Comparison of ENCODE assay signal across 17 cellular contexts in genomic region chr2:88818381-88818780, GRCh38.
DNase-seq lines count a peak whose midpoint lies in the region; ATAC-seq and TF ChIP-seq lines count a peak whose summit lies in the region.
"Had no signal": no experiment of that assay in that cellular context is flagged by ENCODE, and none has a peak within 500 bp of the region (broad histone marks: within the 10 kb centered on the region; RNA-seq: fewer than 3 reads in every experiment).

No MANE protein-coding gene starts in this region.

- H3K36me3 ChIP-seq in breast epithelium (no peaks in the 10 kb centered on the region), PC-3 (ENCODE audit: low read depth, low read length) (no peaks in the 10 kb centered on the region)

- H3K4me1 Mint-ChIP-seq in MCF 10A (ENCODE audit: insufficient read depth, unreplicated experiment): peaks cover 5% of the 10 kb centered on the region
- H3K4me1 Mint-ChIP-seq: CD8-positive, alpha-beta memory T cell had no signal

- H3K79me2 ChIP-seq in PC-3 (ENCODE audit: low read length): no peaks in the 10 kb centered on the region

- H4K20me1 ChIP-seq in PC-3 (ENCODE audit: low read length): no peaks in the 10 kb centered on the region

- TF ChIP-seq POLR2A in breast epithelium (IDR thresholded peaks at IDR 0.05): no peak

- H2AFZ ChIP-seq in PC-3 (ENCODE audit: low read length): no peak overlapping the region

- BruUV-seq in MCF 10A (replicated peaks; lab: Mats Ljungman, UMichigan) (no TSS peak), PC-3 (replicated peaks; lab: Mats Ljungman, UMichigan) (no TSS peak)

- H3K27ac ChIP-seq in breast epithelium (no peak overlapping the region), PC-3 (ENCODE audit: low read length) (no peak overlapping the region)
- H3K27ac ChIP-seq: 22Rv1 had no signal

- no peak overlapping the region for H3K4me3 Mint-ChIP-seq in MCF 10A (ENCODE audit: unreplicated experiment)
- H3K4me3 Mint-ChIP-seq: CD8-positive, alpha-beta memory T cell had no signal

- intact Hi-C loops in MCF 10A (cut with micrococcal nuclease): no loop called here
- intact Hi-C loops in breast epithelium (cut with DNase I; ENCODE audit: low total_unique reads): no loop called here
- intact Hi-C loops in PC-3 (cut with micrococcal nuclease): no loop called here

- ATAC-seq in PC-3: no peak; the same call in 1 of the 2 replicates
- ATAC-seq in GM21526 (IDR thresholded peaks at IDR 0.05; ENCODE audit: low FRiP score, unreplicated experiment): no peak
- ATAC-seq: Panc1 had no signal

- no peaks in the 10 kb centered on the region for H3K27me3 Mint-ChIP-seq in MCF 10A (ENCODE audit: insufficient read depth, unreplicated experiment)

- POLR2A ChIA-PET in MCF 10A (lab: Yijun Ruan, JAX) (no interaction called here), PC-3 (lab: Charles Lee; ENCODE audit: unreplicated experiment) (no interaction called here)

- no peaks in the 10 kb centered on the region for H3K9me2 ChIP-seq in PC-3 (replicated peaks; ENCODE audit: low read length)

- TF ChIP-seq CTCF in MCF 10A (IDR thresholded peaks at IDR 0.05; ENCODE audit: unreplicated experiment): no peak
- no peak for TF ChIP-seq CTCF in breast epithelium (IDR thresholded peaks at IDR 0.05)
- no peak for TF ChIP-seq CTCF in PC-3 (conservative IDR thresholded peaks at IDR 0.05; ENCODE audit: low read depth, low read length)

- H3K9me3 ChIP-seq in breast epithelium (peaks cover 16 to 19% of the 10 kb centered on the region in 2 donors), PC-3 (ENCODE audit: low read length) (peaks cover 2% of the 10 kb centered on the region; the same call in 1 of the 2 replicates)

- H3K27ac Mint-ChIP-seq in MCF 10A (ENCODE audit: low read depth, unreplicated experiment): no peak overlapping the region
- H3K27ac Mint-ChIP-seq: CD8-positive, alpha-beta memory T cell had no signal

- H3K9me3 Mint-ChIP-seq in MCF 10A (ENCODE audit: unreplicated experiment): peaks cover 19% of the 10 kb centered on the region

- H3K4me2 ChIP-seq in PC-3 (ENCODE audit: low read length): no peak overlapping the region

- no peaks in the 10 kb centered on the region for H3K36me3 Mint-ChIP-seq in MCF 10A (ENCODE audit: insufficient read depth, unreplicated experiment)

- DNase-seq in MCF 10A (ENCODE audit: unreplicated experiment) (peak; percentile 43), breast epithelium (ENCODE audit: low spot score in 2 of 2) (no peak), PC-3 (peak; percentile 48), dermis microvascular lymphatic vessel endothelial cell (ENCODE audit: low read depth in 2 of 2) (peak; percentile 65 to 76), activated T-cell treated with anti-CD3 and anti-CD28 coated beads for 4 hours (no peak), NCI-H748 (lab: John Stamatoyannopoulos, UW; ENCODE audit: unreplicated experiment) (no peak), AG08395 (ENCODE audit: low spot score) (no peak)
- DNase-seq: CD8-positive, alpha-beta memory T cell; DND-41; KG1; NCI-H1417; NCI-H1930; NCI-H82; SHP77 treated with DMSO at 0.1 percent for 48 hours had no signal

- CTCF ChIA-PET in MCF 10A (lab: Yijun Ruan, JAX) (no interaction called here), PC-3 (lab: Charles Lee) (no interaction called here)

- H3K4me1 ChIP-seq in breast epithelium (no peaks in the 10 kb centered on the region), PC-3 (ENCODE audit: insufficient read depth, low read length) (0 out of 2 replicates have a peak, but pooled peaks cover 3% of the 10 kb centered on the region)

- H3K27me3 ChIP-seq in breast epithelium: no peaks in the 10 kb centered on the region
- H3K27me3 ChIP-seq in PC-3 (ENCODE audit: low read length): peaks cover 29% of the 10 kb centered on the region

- no peak overlapping the region for H3K4me3 ChIP-seq in breast epithelium
- no peak overlapping the region for H3K4me3 ChIP-seq in PC-3 (ENCODE audit: low read length)

- H3F3A ChIP-seq in PC-3 (ENCODE audit: low read length, unreplicated experiment): no peaks in the 10 kb centered on the region

- no peak overlapping the region for H3K9ac ChIP-seq in PC-3 (ENCODE audit: low read length)

Comparison
In these comparisons a context has a peak if more than half of its experiments do, and no peak if none do; other contexts are left out.
1. DNase-seq: peak in MCF 10A (single experiment), PC-3 (single experiment) and dermis microvascular lymphatic vessel endothelial cell (2 of 2); none in breast epithelium (0 of 2), activated T-cell treated with anti-CD3 and anti-CD28 coated beads for 4 hours (single experiment), NCI-H748 (single experiment) and AG08395 (single experiment).